22 cellular contexts compared by ENCODE assay signal in genomic region chr12:108807476-108807875, GRCh38. TPM values are rescaled to one million over a fixed set of nuclear protein-coding genes. Genes with fewer than 3 reads are reported as not detected.
DNase-seq lines count a peak whose midpoint lies in the region; FAIRE-seq and TF ChIP-seq lines count a peak whose summit lies in the region.
"Had no signal": no experiment of that assay in that cellular context is flagged by ENCODE, and none has a peak within 500 bp of the region (broad histone marks: within the 10 kb centered on the region; RNA-seq: fewer than 3 reads in every experiment).

No MANE protein-coding gene starts in this region.

- POLR2A ChIA-PET in AG04450 (lab: Yijun Ruan, JAX): no interaction called here

- intact Hi-C loops in sigmoid colon (cut with DNase I): loop anchor here (10.0 kb wide), 3 partner anchors 147 to 683 kb away; partner anchors contain the start of genes ALKBH2, UNG and WSCD2
- intact Hi-C loops in uterus (cut with DNase I; ENCODE audit: low total_unique reads): loop anchor here (10.0 kb wide), 1 partner anchor 73 kb away; the partner anchor contains the start of gene CORO1C

- H3K27me3 Mint-ChIP-seq in HFFc6 (ENCODE audit: insufficient read depth): peaks cover 14% of the 10 kb centered on the region
- peaks cover 3% of the 10 kb centered on the region for H3K27me3 Mint-ChIP-seq in glutamatergic neuron (ENCODE audit: unreplicated experiment)
- H3K27me3 Mint-ChIP-seq: activated CD4-positive, alpha-beta T cell treated with anti-CD3 and anti-CD28 coated beads for 36 hours; activated naive CD4-positive, alpha-beta T cell treated with anti-CD3 and anti-CD28 coated beads, Interleukin-2, amount 50 U/mL, for 24 hours; progenitor cell of endocrine pancreas had no signal

- H3K27ac ChIP-seq in AG04450 (ENCODE audit: low read depth, low read length) (peak overlapping the region; percentile 21), sigmoid colon (peak overlapping the region; percentile 91 to 97 (median 92)), uterus (no peak overlapping the region)
- H3K27ac ChIP-seq: foreskin keratinocyte had no signal

- TF ChIP-seq POLR2A in sigmoid colon (IDR thresholded peaks at IDR 0.05): no peak
- no peak for TF ChIP-seq POLR2A in uterus (IDR thresholded peaks at IDR 0.05)
- TF ChIP-seq POLR2A in GM12892 (IDR thresholded peaks at IDR 0.05; ENCODE audit: low read depth, low read length): no peak

- peaks cover 49% of the 10 kb centered on the region for H3K4me1 Mint-ChIP-seq in HFFc6 (ENCODE audit: low read depth)
- H3K4me1 Mint-ChIP-seq in glutamatergic neuron (ENCODE audit: low read depth, unreplicated experiment): peaks cover 45% of the 10 kb centered on the region

- H3K4me3 Mint-ChIP-seq in HFFc6: no peak overlapping the region
- H3K4me3 Mint-ChIP-seq in glutamatergic neuron (ENCODE audit: unreplicated experiment): no peak overlapping the region
- H3K4me3 Mint-ChIP-seq: activated CD4-positive, alpha-beta T cell treated with anti-CD3 and anti-CD28 coated beads for 36 hours; activated naive CD4-positive, alpha-beta T cell treated with anti-CD3 and anti-CD28 coated beads, Interleukin-2, amount 50 U/mL, for 24 hours; nephron progenitor cell; T-helper 1 cell treated with Interleukin-12 subunit alpha and Interleukin-12 subunit beta and Interleukin-4 antibody, amounts not matched to agents 30 μg/mL and 1 μg/mL, for 36 hours had no signal

- DNase-seq in AG04450 (ENCODE audit: low read depth, low spot score) (no peak), HFFc6 (no peak), glutamatergic neuron (no peak), sigmoid colon (no peak), MG63 (no peak), uterus (no peak), GM12892 (ENCODE audit: insufficient read length) (no peak)
- DNase-seq: activated CD4-positive, alpha-beta T cell treated with anti-CD3 and anti-CD28 coated beads for 36 hours; anterior cingulate cortex; central memory CD4-positive, alpha-beta T cell; foreskin keratinocyte; hippocampal formation; mucosa of descending colon; NCI-H1092; NCI-H187 treated with DMSO at 0.1 percent for 48 hours; NCI-H748 treated with DMSO at 0.1 percent for 48 hours; nephron progenitor cell had no signal

- H3K4me1 ChIP-seq in sigmoid colon (peaks cover 0 to 60% (median 56%) of the 10 kb centered on the region in 4 donors), uterus (peaks cover 9% of the 10 kb centered on the region in 2 donors)

- no peak for TF ChIP-seq EP300 in sigmoid colon (IDR thresholded peaks at IDR 0.05)

- H3K9me3 ChIP-seq in AG04450 (ENCODE audit: control insufficient read depth, insufficient read depth, low read length): no peaks in the 10 kb centered on the region; the same call in 1 of the 2 replicates
- H3K9me3 ChIP-seq in sigmoid colon: no peaks in the 10 kb centered on the region
- no peaks in the 10 kb centered on the region for H3K9me3 ChIP-seq in MG63
- no peaks in the 10 kb centered on the region for H3K9me3 ChIP-seq in uterus
- H3K9me3 ChIP-seq: mucosa of descending colon had no signal

- H3K9me3 Mint-ChIP-seq in HFFc6 (no peaks in the 10 kb centered on the region), glutamatergic neuron (ENCODE audit: unreplicated experiment) (peaks cover 5% of the 10 kb centered on the region)
- H3K9me3 Mint-ChIP-seq: activated naive CD4-positive, alpha-beta T cell treated with anti-CD3 and anti-CD28 coated beads, Interleukin-2, amount 50 U/mL, for 24 hours; nephron progenitor cell; T-helper 1 cell treated with Interleukin-12 subunit alpha and Interleukin-12 subunit beta and Interleukin-4 antibody, amounts not matched to agents 30 μg/mL and 1 μg/mL, for 36 hours had no signal

- H3K36me3 ChIP-seq in sigmoid colon (peaks cover 21 to 55% (median 27%) of the 10 kb centered on the region in 4 donors), MG63 (peaks cover 88% of the 10 kb centered on the region), uterus (no peaks in the 10 kb centered on the region)

- H3K27ac Mint-ChIP-seq in HFFc6: peak overlapping the region; percentile 36
- peak overlapping the region; percentile 72 for H3K27ac Mint-ChIP-seq in glutamatergic neuron (ENCODE audit: unreplicated experiment)
- H3K27ac Mint-ChIP-seq: activated CD4-positive, alpha-beta T cell treated with anti-CD3 and anti-CD28 coated beads for 36 hours; progenitor cell of endocrine pancreas; T-helper 1 cell treated with Interleukin-12 subunit alpha and Interleukin-12 subunit beta and Interleukin-4 antibody, amounts not matched to agents 30 μg/mL and 1 μg/mL, for 36 hours had no signal

- FAIRE-seq in GM12892 (lab: Jason Lieb, UNC): no peak
- FAIRE-seq: islet of Langerhans had no signal

- CTCF ChIA-PET in AG04450 (lab: Charles Lee): interaction anchor here (0.7 to 10.5 kb wide), 2 partner anchors 105 to 142 kb away, joined by 5 to 177 read pairs; no protein-coding TSS in a partner anchor

- no peak overlapping the region for H3K4me3 ChIP-seq in AG04450 (ENCODE audit: low read depth, low read length)
- H3K4me3 ChIP-seq in sigmoid colon: no peak overlapping the region
- no peak overlapping the region for H3K4me3 ChIP-seq in MG63
- no peak overlapping the region for H3K4me3 ChIP-seq in uterus
- H3K4me3 ChIP-seq: dorsolateral prefrontal cortex, mucosa of descending colon had no signal

- 91 to 95% methylated on average over 15 of the region's 15 CpGs for WGBS in sigmoid colon, 2 donors

- H3K27me3 ChIP-seq in AG04450 (ENCODE audit: control insufficient read depth, insufficient read depth, low read length) (no peaks in the 10 kb centered on the region), sigmoid colon (no peaks in the 10 kb centered on the region), MG63 (no peaks in the 10 kb centered on the region), uterus (no peaks in the 10 kb centered on the region)
- H3K27me3 ChIP-seq: dorsolateral prefrontal cortex, foreskin keratinocyte had no signal

- TF ChIP-seq CTCF in AG04450 (IDR thresholded peaks at IDR 0.05; ENCODE audit: low read depth, low read length) (no peak), HFFc6 (IDR thresholded peaks at IDR 0.05) (no peak), glutamatergic neuron (IDR thresholded peaks at IDR 0.05; ENCODE audit: partially characterized antibody, unreplicated experiment) (no peak), sigmoid colon (IDR thresholded peaks at IDR 0.05) (no peak), uterus (IDR thresholded peaks at IDR 0.05) (no peak)

- H3K36me3 Mint-ChIP-seq in HFFc6 (ENCODE audit: low read depth) (peaks cover 62% of the 10 kb centered on the region), glutamatergic neuron (ENCODE audit: unreplicated experiment) (peaks cover 8% of the 10 kb centered on the region)
- H3K36me3 Mint-ChIP-seq: activated naive CD4-positive, alpha-beta T cell treated with anti-CD3 and anti-CD28 coated beads, Interleukin-2, amount 50 U/mL, for 24 hours had no signal

RNA-seq across cellular contexts. Expression of gene SSH1, which starts 49.9 kb away (rescaled TPM):
- 44.7 and 50.5 TPM in 2 replicates for polyA plus RNA-seq in AG04450 (2011; rRNA removed)
- 64.2 and 77.4 TPM in 2 replicates for polyA minus RNA-seq in AG04450 (2011; rRNA and poly(A)+ RNA removed)
- total RNA-seq in HFFc6 (2021; fragmentation: NEBNext Ultra II Directional; extraction: Animal tissue kit (Norgen Biotek cat#: 25700)): 10 to 100 TPM; 75.8 to 96.2 (median 79.1) TPM
- 28.2 TPM for total RNA-seq in glutamatergic neuron (ENCODE audit: unreplicated experiment)
- total RNA-seq in sigmoid colon: 10 to 100 TPM in 3 of 4 donors, 1 to 10 TPM in 1; 9.9 to 19.7 (median 12.6) TPM
- 10 to 100 TPM in 1 of 3 donors, 1 to 10 TPM in 2; 3.6 to 10.1 (median 5.1) TPM for polyA plus RNA-seq in sigmoid colon
- 7.0 and 8.7 TPM in 2 replicates for total RNA-seq in MG63 (2014; rRNA removed; shearing (Covaris generic); ENCODE audit: low replicate concordance)
- total RNA-seq in uterus: 10 to 100 TPM in 2 of 4 donors, 1 to 10 TPM in 2; 8.7 to 55.4 (median 10.7) TPM
- 9.5 TPM for polyA plus RNA-seq in GM12892 (2012; ENCODE audit: missing spikeins)

Comparison
In these comparisons a context has a peak if more than half of its experiments do, and no peak if none do; other contexts are left out.
1. H3K27ac ChIP-seq: peak in AG04450 (single experiment) and sigmoid colon (4 of 4); none in uterus (0 of 2).